In the genomic region with DNA sequence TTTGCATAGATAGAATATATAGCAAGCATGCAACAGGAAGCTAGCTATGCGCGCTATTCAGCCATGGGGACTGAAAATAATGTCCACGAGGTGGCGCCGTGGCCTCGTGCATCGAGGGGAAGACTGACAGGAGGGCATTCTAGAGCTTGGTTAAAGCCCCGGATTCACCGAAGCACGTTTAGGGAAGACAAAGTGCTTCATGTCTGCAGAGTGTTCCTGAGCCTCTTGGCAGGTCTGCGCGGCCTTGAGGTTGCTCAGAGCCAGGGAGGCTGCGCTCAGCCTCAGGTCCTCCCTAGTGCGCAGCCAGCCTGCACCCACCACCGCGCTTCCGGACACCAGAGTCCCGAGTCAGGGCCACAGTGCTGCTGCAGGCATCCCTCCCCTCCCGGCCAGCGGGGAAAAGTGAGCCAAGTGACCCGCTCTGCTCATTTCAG, we compare ENCODE assay signal across 8 cellular contexts. TPM values are rescaled to one million over a fixed set of nuclear protein-coding genes. Genes with fewer than 3 reads are reported as not detected.
DNase-seq lines count a peak whose midpoint lies in the region; ATAC-seq, FAIRE-seq and TF ChIP-seq lines count a peak whose summit lies in the region.

No MANE protein-coding gene starts in this region.

- H3K36me3 ChIP-seq in mesendoderm (ENCODE audit: control insufficient read depth, insufficient read depth, low read length) = no peaks in the 10 kb centered on the region

- no peak overlapping the region for H2BK15ac ChIP-seq in mesendoderm (replicated peaks; ENCODE audit: low read depth)

- H3K27me3 ChIP-seq in mesendoderm (ENCODE audit: insufficient read depth, low read length, poor library complexity) = no peaks in the 10 kb centered on the region

- no peak overlapping the region for H3K18ac ChIP-seq in mesendoderm (ENCODE audit: low read length)

- H3K4me1 ChIP-seq in A549 = peaks cover 20% of the 10 kb centered on the region
- no peaks in the 10 kb centered on the region for H3K4me1 ChIP-seq in mesendoderm (ENCODE audit: control insufficient read depth, low read depth, low read length)

- no peaks in the 10 kb centered on the region for H3K79me1 ChIP-seq in mesendoderm (ENCODE audit: low read length)

- FAIRE-seq in A549 (lab: Jason Lieb, UNC) = peak; percentile 36

- no peak overlapping the region for H4K5ac ChIP-seq in mesendoderm (ENCODE audit: low read length)

- H2BK5ac ChIP-seq in mesendoderm (ENCODE audit: low read length) = no peak overlapping the region

- POLR2A ChIA-PET in A549 (lab: Yijun Ruan, JAX) = no interaction called here

- no peak for TF ChIP-seq POLR2A in A549 (IDR thresholded peaks at IDR 0.05; ENCODE audit: low read length)

- TF ChIP-seq CTCF in A549 (IDR thresholded peaks at IDR 0.05) = peak; percentile 63
- peak; percentile 56 for TF ChIP-seq CTCF in GM12874 (IDR thresholded peaks at IDR 0.05; ENCODE audit: insufficient read depth, low read depth, low read length)

- no peaks in the 10 kb centered on the region for H3K9me3 ChIP-seq in A549

- peak; percentile 68 to 79 for TF ChIP-seq RAD21 in A549 (conservative IDR thresholded peaks at IDR 0.05 in 1 of 2, IDR thresholded peaks at IDR 0.05 in 1 of 2)

- H3K4me2 ChIP-seq in A549 (no peak overlapping the region), mesendoderm (ENCODE audit: low read length) (no peak overlapping the region)

- 52% methylated on average over 21 of the region's 21 CpGs for WGBS in A549 (ENCODE audit: missing lambda C conversion rate)
- no CpG with 5 or more reads among the region's 21 CpGs for WGBS in mesendoderm (ENCODE audit: extremely low coverage, insufficient coverage, low lambda C conversion rate)

- TF ChIP-seq EP300 in A549 (IDR thresholded peaks at IDR 0.05) = no peak

- no peaks in the 10 kb centered on the region for H3K79me2 ChIP-seq in mesendoderm (ENCODE audit: control insufficient read depth, insufficient read depth, low read length)

- H2AK5ac ChIP-seq in mesendoderm (ENCODE audit: low read length) = no peak overlapping the region

- ATAC-seq in A549 (peak; percentile 61 to 79; a peak in 4 of 6 replicates), GM18873 (IDR thresholded peaks at IDR 0.05; ENCODE audit: low FRiP score, unreplicated experiment) (no peak)

- peak overlapping the region; percentile 22 for H3K9ac ChIP-seq in mesendoderm (ENCODE audit: low read length)

- H2BK120ac ChIP-seq in mesendoderm (ENCODE audit: low read depth, low read length) = no peak overlapping the region

- CTCF ChIA-PET in A549 (lab: Yijun Ruan, JAX) = interaction anchor here (0.6 to 3.5 kb wide), 17 partner anchors 9 to 1235 kb away, joined by 3 to 30 read pairs (median 4); a partner anchor contains a TSS

- H3K4me3 ChIP-seq in A549 (no peak overlapping the region), mesendoderm (ENCODE audit: low read length) (no peak overlapping the region)

- H3K23ac ChIP-seq in mesendoderm (ENCODE audit: low read length) = no peak overlapping the region

- no peak overlapping the region for H3K4ac ChIP-seq in mesendoderm (ENCODE audit: low read depth, low read length)

- peak overlapping the region; percentile 76 for H3K56ac ChIP-seq in mesendoderm (ENCODE audit: low read length)

- H4K8ac ChIP-seq in mesendoderm (ENCODE audit: low read depth, low read length) = no peak overlapping the region

- H3K27ac ChIP-seq in A549 (no peak overlapping the region), mesendoderm (ENCODE audit: low read depth, low read length) (no peak overlapping the region)

- peak; percentile 48 to 70 for DNase-seq in A549 (ENCODE audit: low read depth in 1 of 2, low spot score in 1 of 2)
- DNase-seq in NCI-H1048 (lab: John Stamatoyannopoulos, UW) = peak; percentile 80
- peak; percentile 16 for DNase-seq in SKM-1 (lab: John Stamatoyannopoulos, UW; ENCODE audit: unreplicated experiment)
- peak; percentile 68 for DNase-seq in epidermal melanocyte (ENCODE audit: insufficient read length, low spot score)
- peak; percentile 91 for DNase-seq in mesendoderm
- DNase-seq in superior temporal gyrus (ENCODE audit: extremely low spot score) = peak; percentile 95

TF ChIP-seq in A549, 52 proteins besides CTCF, POLR2A, EP300 and RAD21:
- TF ChIP-seq SMC3 (IDR thresholded peaks at IDR 0.05) = peak; percentile 60
- no peak for TF ChIP-seq CHD2 (IDR thresholded peaks at IDR 0.05; ENCODE audit: low read length, partially characterized antibody)
- TF ChIP-seq FOSL2 (IDR thresholded peaks at IDR 0.05) = no peak
- no peak for TF ChIP-seq FOSL2 (CRISPR knock-in tag; IDR thresholded peaks at IDR 0.05)

RNA-seq across cellular contexts. Expression of a gene that starts 24.6 kb away (rescaled TPM):
- polyA plus RNA-seq in A549 (2011; rRNA removed) = 74.5 and 91.7 TPM in 2 replicates
- 113 and 126 TPM in 2 replicates for polyA plus RNA-seq in A549 (2012; cell fraction: cytosol; rRNA removed)
- polyA plus RNA-seq in A549 (2012; cell fraction: nucleus; rRNA removed) = 119 and 123 TPM in 2 replicates
- 79.8 to 89.1 TPM (median 82.0 TPM) in 3 replicates for polyA plus RNA-seq in A549 (2017; fragmentation: RNase III; extraction: RNeasy Plus Mini Kit Qiagen cat#74134 plus additional on column Dnase treatment)
- 148 and 160 TPM in 2 replicates for polyA minus RNA-seq in A549 (2011; rRNA and poly(A)+ RNA removed)
- 27.3 TPM for polyA plus RNA-seq in mesendoderm (2013, experiment 1 of 2)
- 29.3 TPM for polyA plus RNA-seq in mesendoderm (2013, experiment 2 of 2)

Comparison
In these comparisons a context has a peak if more than half of its experiments do, and no peak if none do; other contexts are left out.
1. DNase-seq: peak in every context shown above with its lines; median percentile 95 in superior temporal gyrus; 91 in mesendoderm; 80 in NCI-H1048; 68 in epidermal melanocyte; 59 in A549; 16 in SKM-1.